In genomic region chr1:16181887-16182719, GRCh38 we compare ENCODE assay signal across 9 cellular contexts. TPM values are rescaled to one million over a fixed set of nuclear protein-coding genes. Genes with fewer than 3 reads are reported as not detected.
A peak's percentile ranks its signal among the peaks of the same experiment; 100 is the strongest.
DNase-seq lines count a peak whose midpoint lies in the region; ATAC-seq and TF ChIP-seq lines count a peak whose summit lies in the region.
"Had no signal": no experiment of that assay in that cellular context is flagged by ENCODE, and none has a peak within 500 bp of the region (broad histone marks: within the 10 kb centered on the region; RNA-seq: fewer than 3 reads in every experiment).

No MANE protein-coding gene starts in this region.

- peak overlapping the region; percentile 33 for H3K4me3 ChIP-seq in thoracic aorta
- H3K4me3 ChIP-seq: HAP-1 had no signal

- H3K27me3 ChIP-seq in thoracic aorta (replicated peaks; ENCODE audit: insufficient read depth): no peaks in the 10 kb centered on the region

- H3K36me3 ChIP-seq in thoracic aorta: no peaks in the 10 kb centered on the region
- H3K36me3 ChIP-seq: HAP-1 had no signal

- DNase-seq in HT1080 (ENCODE audit: low read depth) (peak; percentile 97), cerebellar cortex (ENCODE audit: low spot score) (peak; percentile 62), left colon (peak; percentile 71 to 89), thoracic aorta (ENCODE audit: low spot score) (peak; percentile 68), putamen (ENCODE audit: low spot score) (no peak), D341Med (ENCODE audit: low spot score) (no peak)
- DNase-seq in stimulated activated CD4-positive, alpha-beta T cell treated with anti-CD3 and anti-CD28 coated beads, Interleukin-4, amount 100 ng/mL, for 4 hours: no peak

- TF ChIP-seq CTCF in thoracic aorta (IDR thresholded peaks at IDR 0.05): no peak

- peak overlapping the region; percentile 94 for H3K27ac ChIP-seq in thoracic aorta

- H3K4me1 ChIP-seq in thoracic aorta (ENCODE audit: control insufficient read depth in 1 of 2, low read depth in 2 of 2): peaks cover 23 to 27% of the 10 kb centered on the region in 2 donors
- H3K4me1 ChIP-seq: HAP-1 had no signal

- ATAC-seq in left colon: peak; percentile 76
- ATAC-seq in thoracic aorta (ENCODE audit: insufficient number of reproducible peaks, low FRiP score, low read depth): peak; percentile 78
- ATAC-seq in HG02885 (IDR thresholded peaks at IDR 0.05; ENCODE audit: poor library complexity, unreplicated experiment): no peak

- no peaks in the 10 kb centered on the region for H3K9me3 ChIP-seq in thoracic aorta
- H3K9me3 ChIP-seq: HAP-1 had no signal

- intact Hi-C loops in left colon (cut with DNase I, micrococcal nuclease): no loop called here

RNA-seq across cellular contexts. Expression of gene EPHA2, which starts 26.2 kb away (rescaled TPM):
- 99.1 and 114 TPM in 2 replicates for total RNA-seq in HT1080 (2014; rRNA removed; shearing (Covaris generic))
- 162 and 178 TPM in 2 replicates for polyA plus RNA-seq in HT1080 (2015; cell fraction: cytosol; rRNA removed)
- polyA plus RNA-seq in HT1080 (2015; cell fraction: nucleus; rRNA removed): 370 and 375 TPM in 2 replicates
- total RNA-seq in left colon: 10 to 100 TPM; 44.3 to 48.1 TPM
- 10 to 100 TPM; 20.3 to 32.9 TPM for total RNA-seq in thoracic aorta

RNA-seq across cellular contexts. Expression of gene ARHGEF19, which starts 30.3 kb away (rescaled TPM):
- not detected in 2 replicates for total RNA-seq in HT1080 (2014; rRNA removed; shearing (Covaris generic))
- polyA plus RNA-seq in HT1080 (2015; cell fraction: cytosol; rRNA removed): not detected in 2 replicates
- polyA plus RNA-seq in HT1080 (2015; cell fraction: nucleus; rRNA removed): not detected in 2 replicates
- total RNA-seq in left colon (10 to 100 TPM in 1 of 2 donors, 1 to 10 TPM in 1; 8.0 to 10.6 TPM), thoracic aorta (1 to 10 TPM; 8.1 to 8.5 TPM)

RNA-seq across cellular contexts. Expression of gene CPLANE2, which starts 54.9 kb away (rescaled TPM):
- 7.4 and 9.2 TPM in 2 replicates for total RNA-seq in HT1080 (2014; rRNA removed; shearing (Covaris generic))
- polyA plus RNA-seq in HT1080 (2015; cell fraction: cytosol; rRNA removed): 5.2 and 9.3 TPM in 2 replicates
- 2.7 and 4.6 TPM in 2 replicates for polyA plus RNA-seq in HT1080 (2015; cell fraction: nucleus; rRNA removed)
- total RNA-seq in left colon (1 to 10 TPM; 5.9 to 7.6 TPM), thoracic aorta (10 to 100 TPM in 1 of 2 donors, 1 to 10 TPM in 1; 9.3 to 14.6 TPM)

Comparison
In these comparisons a context has a peak if more than half of its experiments do, and no peak if none do; other contexts are left out.
1. DNase-seq: peak in HT1080 (single experiment), cerebellar cortex (single experiment), left colon (2 of 2) and thoracic aorta (single experiment); none in putamen (single experiment), stimulated activated CD4-positive, alpha-beta T cell treated with anti-CD3 and anti-CD28 coated beads, Interleukin-4, amount 100 ng/mL, for 4 hours (0 of 2) and D341Med (single experiment).